Comparison of ENCODE assay signal across 5 cellular contexts in the genomic region with DNA sequence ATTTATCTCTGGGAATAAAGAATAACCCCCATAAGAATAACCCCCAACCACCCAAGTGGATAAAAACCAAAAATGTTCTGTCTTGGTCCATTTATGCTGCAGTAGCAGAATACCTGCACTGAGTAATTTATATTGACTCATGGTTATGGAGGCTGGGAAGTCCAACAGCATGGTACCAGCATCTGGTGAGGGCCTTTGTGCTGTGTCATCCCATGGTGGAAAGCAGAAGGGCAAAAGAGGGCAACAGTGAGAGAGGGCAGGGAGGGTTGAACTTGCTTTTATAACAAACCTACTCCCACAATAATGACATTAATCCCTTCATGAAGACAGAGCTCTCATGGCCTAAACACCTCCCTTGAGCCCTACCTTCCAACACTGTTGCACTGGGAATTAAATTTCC.
"Had no signal": no experiment of that assay in that cellular context is flagged by ENCODE, and none has a peak within 500 bp of the region (broad histone marks: within the 10 kb centered on the region; RNA-seq: fewer than 3 reads in every experiment).

No MANE protein-coding gene starts in this region.

- DNase-seq: GM23248, GOT3, H7, HCEC 1CT, IMR-90 had no signal

- H3K4me3 ChIP-seq: GM23248 had no signal

- H3K27ac ChIP-seq: GM23248 had no signal
